In the genomic region with DNA sequence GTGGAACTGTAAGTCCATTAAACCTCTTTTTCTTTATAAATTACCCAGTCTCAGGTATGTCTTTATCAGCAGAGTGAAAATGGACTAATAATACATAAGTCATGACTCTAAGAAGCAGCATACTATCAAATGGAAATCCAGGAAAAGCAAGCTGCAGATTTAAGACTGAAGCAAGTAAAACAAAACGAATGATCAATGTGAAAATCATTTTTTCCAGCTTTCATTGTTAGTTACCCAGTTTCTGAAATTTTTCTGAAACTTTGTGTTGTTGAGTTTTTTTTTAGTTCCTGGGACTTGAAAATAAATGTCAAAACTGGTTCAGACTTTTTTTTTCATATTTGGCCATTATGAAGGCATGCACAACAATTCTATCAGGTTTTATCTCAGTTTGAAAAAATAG, we compare ENCODE assay signal across 1 cellular context.
TF ChIP-seq lines count a peak whose summit lies in the region.

No MANE protein-coding gene starts in this region.

TF ChIP-seq in K562, 482 proteins besides CTCF, POLR2A, EP300 and RAD21 (continued from another document):
- TF ChIP-seq, protein P1, sequence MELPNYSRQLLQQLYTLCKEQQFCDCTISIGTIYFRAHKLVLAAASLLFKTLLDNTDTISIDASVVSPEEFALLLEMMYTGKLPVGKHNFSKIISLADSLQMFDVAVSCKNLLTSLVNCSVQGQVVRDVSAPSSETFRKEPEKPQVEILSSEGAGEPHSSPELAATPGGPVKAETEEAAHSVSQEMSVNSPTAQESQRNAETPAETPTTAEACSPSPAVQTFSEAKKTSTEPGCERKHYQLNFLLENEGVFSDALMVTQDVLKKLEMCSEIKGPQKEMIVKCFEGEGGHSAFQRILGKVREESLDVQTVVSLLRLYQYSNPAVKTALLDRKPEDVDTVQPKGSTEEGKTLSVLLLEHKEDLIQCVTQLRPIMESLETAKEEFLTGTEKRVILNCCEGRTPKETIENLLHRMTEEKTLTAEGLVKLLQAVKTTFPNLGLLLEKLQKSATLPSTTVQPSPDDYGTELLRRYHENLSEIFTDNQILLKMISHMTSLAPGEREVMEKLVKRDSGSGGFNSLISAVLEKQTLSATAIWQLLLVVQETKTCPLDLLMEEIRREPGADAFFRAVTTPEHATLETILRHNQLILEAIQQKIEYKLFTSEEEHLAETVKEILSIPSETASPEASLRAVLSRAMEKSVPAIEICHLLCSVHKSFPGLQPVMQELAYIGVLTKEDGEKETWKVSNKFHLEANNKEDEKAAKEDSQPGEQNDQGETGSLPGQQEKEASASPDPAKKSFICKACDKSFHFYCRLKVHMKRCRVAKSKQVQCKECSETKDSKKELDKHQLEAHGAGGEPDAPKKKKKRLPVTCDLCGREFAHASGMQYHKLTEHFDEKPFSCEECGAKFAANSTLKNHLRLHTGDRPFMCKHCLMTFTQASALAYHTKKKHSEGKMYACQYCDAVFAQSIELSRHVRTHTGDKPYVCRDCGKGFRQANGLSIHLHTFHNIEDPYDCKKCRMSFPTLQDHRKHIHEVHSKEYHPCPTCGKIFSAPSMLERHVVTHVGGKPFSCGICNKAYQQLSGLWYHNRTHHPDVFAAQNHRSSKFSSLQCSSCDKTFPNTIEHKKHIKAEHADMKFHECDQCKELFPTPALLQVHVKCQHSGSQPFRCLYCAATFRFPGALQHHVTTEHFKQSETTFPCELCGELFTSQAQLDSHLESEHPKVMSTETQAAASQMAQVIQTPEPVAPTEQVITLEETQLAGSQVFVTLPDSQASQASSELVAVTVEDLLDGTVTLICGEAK (IDR thresholded peaks at IDR 0.05), result no peak
- TF ChIP-seq, protein P1 (CRISPR knock-in tag; IDR thresholded peaks at IDR 0.05), result no peak
- TF ChIP-seq PHTF2 (CRISPR knock-in tag; IDR thresholded peaks at IDR 0.05), result no peak
- TF ChIP-seq, protein P2, sequence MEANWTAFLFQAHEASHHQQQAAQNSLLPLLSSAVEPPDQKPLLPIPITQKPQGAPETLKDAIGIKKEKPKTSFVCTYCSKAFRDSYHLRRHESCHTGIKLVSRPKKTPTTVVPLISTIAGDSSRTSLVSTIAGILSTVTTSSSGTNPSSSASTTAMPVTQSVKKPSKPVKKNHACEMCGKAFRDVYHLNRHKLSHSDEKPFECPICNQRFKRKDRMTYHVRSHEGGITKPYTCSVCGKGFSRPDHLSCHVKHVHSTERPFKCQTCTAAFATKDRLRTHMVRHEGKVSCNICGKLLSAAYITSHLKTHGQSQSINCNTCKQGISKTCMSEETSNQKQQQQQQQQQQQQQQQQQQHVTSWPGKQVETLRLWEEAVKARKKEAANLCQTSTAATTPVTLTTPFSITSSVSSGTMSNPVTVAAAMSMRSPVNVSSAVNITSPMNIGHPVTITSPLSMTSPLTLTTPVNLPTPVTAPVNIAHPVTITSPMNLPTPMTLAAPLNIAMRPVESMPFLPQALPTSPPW (CRISPR knock-in tag; IDR thresholded peaks at IDR 0.05), result no peak
TF ChIP-seq in K562: peak in this region for 0.
